In the genomic region with DNA sequence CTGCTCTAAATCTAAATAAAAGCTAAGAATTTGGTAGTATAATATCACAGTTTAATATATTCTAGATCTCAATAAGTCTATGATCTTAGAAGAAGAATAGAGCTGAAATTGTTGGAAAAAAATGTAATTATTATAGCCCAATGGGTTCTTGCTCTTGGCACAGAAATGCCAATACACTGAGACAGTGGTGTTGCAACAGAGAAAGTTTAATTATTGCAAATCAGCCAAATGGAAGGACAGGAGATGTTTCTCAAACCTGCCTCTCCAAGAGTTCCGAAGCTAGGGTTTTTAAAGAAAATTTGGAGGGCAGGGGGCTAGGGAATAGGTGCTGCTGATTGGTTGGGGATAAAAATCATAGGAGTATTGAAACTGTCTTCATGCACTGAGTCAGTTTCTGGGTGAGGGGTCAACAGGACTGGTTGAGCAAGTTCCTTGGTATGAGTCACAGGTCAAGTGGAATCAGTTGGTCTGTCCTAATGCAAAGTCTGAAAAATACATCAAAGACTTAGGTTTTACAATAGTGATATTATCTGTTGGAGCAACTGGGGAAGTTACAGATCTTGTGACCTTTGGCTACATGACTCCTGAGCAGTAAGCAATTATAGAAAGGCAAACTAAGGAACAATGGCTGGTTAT, we compare ENCODE assay signal across 24 cellular contexts.
A peak's percentile ranks its signal among the peaks of the same experiment; 100 is the strongest.
DNase-seq lines count a peak whose midpoint lies in the region; ATAC-seq, FAIRE-seq and TF ChIP-seq lines count a peak whose summit lies in the region.
"Had no signal": no experiment of that assay in that cellular context is flagged by ENCODE, and none has a peak within 500 bp of the region (broad histone marks: within the 10 kb centered on the region; RNA-seq: fewer than 3 reads in every experiment).

No MANE protein-coding gene starts in this region.

- no peak for ATAC-seq in A549
- no peak for ATAC-seq in HCT116
- no peak for ATAC-seq in GM18868 (IDR thresholded peaks at IDR 0.05; ENCODE audit: unreplicated experiment)

- H3K4me3 Mint-ChIP-seq in endodermal cell: no peak overlapping the region

- H3K36me3 Mint-ChIP-seq in endodermal cell (ENCODE audit: low read depth): peaks cover 4% of the 10 kb centered on the region

- CTCF ChIA-PET in A549 (lab: Yijun Ruan, JAX): no interaction called here
- CTCF ChIA-PET in HCT116 (lab: Charles Lee): no interaction called here

- H3K9me3 Mint-ChIP-seq in endodermal cell: peaks cover 31% of the 10 kb centered on the region

- H3K27ac ChIP-seq in A549 (no peak overlapping the region), HCT116 (ENCODE audit: low read depth, low read length) (no peak overlapping the region), endodermal cell (ENCODE audit: low read depth, low read length) (no peak overlapping the region)
- H3K27ac ChIP-seq: KMS-11, PC-9, SJSA1 had no signal

- no peak overlapping the region for H3K9ac ChIP-seq in HCT116 (ENCODE audit: low read length)
- H3K9ac ChIP-seq in endodermal cell (ENCODE audit: extremely low read depth, low read length, poor library complexity, severe bottlenecking): no peak overlapping the region
- H3K9ac ChIP-seq: KMS-11 had no signal

- POLR2A ChIA-PET in A549 (lab: Yijun Ruan, JAX) (no interaction called here), HCT116 (lab: Charles Lee) (no interaction called here)

- H3K4me2 ChIP-seq in A549 (no peak overlapping the region), HCT116 (ENCODE audit: low read length) (no peak overlapping the region)
- H3K4me2 ChIP-seq: KMS-11, PC-9 had no signal

- 8% methylated on average over 1 of the region's 1 CpG for WGBS in A549 (ENCODE audit: missing lambda C conversion rate)
- WGBS in endodermal cell (ENCODE audit: insufficient coverage in 1 of 2, insufficient read length in 1 of 2), 2 experiments: 91 to 100% methylated on average over 1 of the region's 1 CpG

- H3K27me3 Mint-ChIP-seq in endodermal cell (ENCODE audit: insufficient read depth): no peaks in the 10 kb centered on the region

- intact Hi-C loops in HCT116 (cut with micrococcal nuclease): no loop called here

- TF ChIP-seq POLR2A in A549 (IDR thresholded peaks at IDR 0.05; ENCODE audit: low read length) (no peak), HCT116 (IDR thresholded peaks at IDR 0.05; ENCODE audit: borderline replicate concordance, extremely low read depth, insufficient read depth, insufficient read length) (no peak)

- TF ChIP-seq CTCF in A549 (IDR thresholded peaks at IDR 0.05): no peak
- TF ChIP-seq CTCF in HCT116 (IDR thresholded peaks at IDR 0.05 in 2 of 3, conservative IDR thresholded peaks at IDR 0.05 in 1 of 3; ENCODE audit: borderline replicate concordance in 1 of 3, insufficient read depth in 1 of 3, low read depth in 2 of 3, low read length in 2 of 3): no peak
- no peak for TF ChIP-seq CTCF in endodermal cell (conservative IDR thresholded peaks at IDR 0.05)

- no peaks in the 10 kb centered on the region for H3K36me3 ChIP-seq in HCT116 (ENCODE audit: control insufficient read depth in 1 of 2, insufficient read depth in 2 of 2, low read length in 2 of 2)
- H3K36me3 ChIP-seq in endodermal cell (ENCODE audit: control insufficient read depth, insufficient read depth, low read length): no peaks in the 10 kb centered on the region
- H3K36me3 ChIP-seq: SJSA1 had no signal

- H3K4me1 ChIP-seq in A549 (no peaks in the 10 kb centered on the region), HCT116 (ENCODE audit: control insufficient read depth in 1 of 2, insufficient read depth in 2 of 2, low read length in 2 of 2) (no peaks in the 10 kb centered on the region), endodermal cell (ENCODE audit: control insufficient read depth, insufficient read depth, low read length) (no peaks in the 10 kb centered on the region)
- H3K4me1 ChIP-seq: SJSA1 had no signal

- RAD21 ChIA-PET in HCT116 (lab: Charles Lee; ENCODE audit: low non-redundant PET in 1 of 2, low total read pairs in 2 of 2, uncharacterized antibody in 2 of 2, unreplicated experiment in 2 of 2): interaction anchor here in 1 of 2 experiments (0.6 kb wide), 1 partner anchor 1289 kb away, joined by 3 read pairs; no protein-coding TSS in a partner anchor

- TF ChIP-seq RAD21 in A549 (conservative IDR thresholded peaks at IDR 0.05 in 1 of 2, IDR thresholded peaks at IDR 0.05 in 1 of 2) (no peak), HCT116 (IDR thresholded peaks at IDR 0.05; ENCODE audit: low read depth) (no peak)

- no TSS peak for BruUV-seq in HCT116 (replicated peaks; lab: Mats Ljungman, UMichigan)

- DNase-seq in A549 (ENCODE audit: low read depth in 1 of 2, low spot score in 1 of 2) (no peak), HCT116 (ENCODE audit: low read depth, low spot score) (no peak), SK-MEL-5 (ENCODE audit: low read depth, low spot score) (peak; percentile 2), endodermal cell (no peak), NCI-H446 (lab: John Stamatoyannopoulos, UW) (no peak), NCI-H1105 (lab: John Stamatoyannopoulos, UW) (no peak), anterior cingulate cortex (lab: John Stamatoyannopoulos, UW) (no peak)
- DNase-seq: 8988T, GOT3, MM.1S, NCI-H1417 treated with DMSO at 0.1 percent for 48 hours, NCI-H1694 treated with DMSO at 0.1 percent for 48 hours, NCI-H2081, NCI-H2171, NCI-H345, NCI-H524, NCI-H748 treated with DMSO at 0.1 percent for 48 hours, PC-9, Right ventricle myocardium superior, T-helper 1 cell had no signal

- TF ChIP-seq EP300 in A549 (IDR thresholded peaks at IDR 0.05): no peak

- FAIRE-seq in A549 (lab: Jason Lieb, UNC): no peak
- FAIRE-seq: G401.6 had no signal

- in situ Hi-C loops in SK-MEL-5 (cut with HindIII; ENCODE audit: low pct_unique_long_range_greater_than_20kb, low sequenced_read_pairs): no loop called here

- H3K4me3 ChIP-seq in A549 (no peak overlapping the region), HCT116 (replicated peaks in 1 of 2; ENCODE audit: low read depth in 1 of 2, low read length in 2 of 2) (no peak overlapping the region), endodermal cell (ENCODE audit: low read length) (peak overlapping the region; percentile 58)
- H3K4me3 ChIP-seq: PC-9, SJSA1 had no signal

- H3K9me3 ChIP-seq in A549 (peaks cover 9% of the 10 kb centered on the region; the same call in 2 of the 3 replicates), HCT116 (ENCODE audit: control insufficient read depth in 1 of 2, insufficient read depth in 1 of 2, low read depth in 1 of 2, low read length in 2 of 2) (peaks cover 7 to 12% of the 10 kb centered on the region in 2 experiments; a peak in 2 of 4 replicates), endodermal cell (ENCODE audit: control insufficient read depth, low read length) (peaks cover 27% of the 10 kb centered on the region)

- no peaks in the 10 kb centered on the region for H4K20me1 ChIP-seq in HCT116 (ENCODE audit: insufficient read depth)

- no peak overlapping the region for H2AFZ ChIP-seq in HCT116 (ENCODE audit: low read depth, low read length, poor library complexity, severe bottlenecking)
- H2AFZ ChIP-seq: PC-9 had no signal

- H3K79me2 ChIP-seq in HCT116 (ENCODE audit: insufficient read depth, low read length): no peaks in the 10 kb centered on the region

- H3K27me3 ChIP-seq in HCT116 (ENCODE audit: insufficient read depth, low read length) (no peaks in the 10 kb centered on the region), endodermal cell (ENCODE audit: control insufficient read depth, insufficient read depth, low read length, poor library complexity, severe bottlenecking) (no peaks in the 10 kb centered on the region)
- H3K27me3 ChIP-seq: SJSA1 had no signal

- no peaks in the 10 kb centered on the region for H3K9me2 ChIP-seq in HCT116 (ENCODE audit: insufficient read depth)

- H3K4me1 Mint-ChIP-seq in endodermal cell: no peaks in the 10 kb centered on the region

- H3K27ac Mint-ChIP-seq in endodermal cell: no peak overlapping the region

TF ChIP-seq in A549, 52 proteins besides CTCF, POLR2A, EP300 and RAD21:
- peak; percentile 76; the same call in 1 of the 2 replicates for TF ChIP-seq KDM5A (IDR thresholded peaks at IDR 0.05)
- no peak for TF ChIP-seq RCOR1 (IDR thresholded peaks at IDR 0.05; ENCODE audit: low read depth, low read length)

TF ChIP-seq in HCT116, 20 proteins besides CTCF, POLR2A, EP300 and RAD21:
- TF ChIP-seq, protein P1, sequence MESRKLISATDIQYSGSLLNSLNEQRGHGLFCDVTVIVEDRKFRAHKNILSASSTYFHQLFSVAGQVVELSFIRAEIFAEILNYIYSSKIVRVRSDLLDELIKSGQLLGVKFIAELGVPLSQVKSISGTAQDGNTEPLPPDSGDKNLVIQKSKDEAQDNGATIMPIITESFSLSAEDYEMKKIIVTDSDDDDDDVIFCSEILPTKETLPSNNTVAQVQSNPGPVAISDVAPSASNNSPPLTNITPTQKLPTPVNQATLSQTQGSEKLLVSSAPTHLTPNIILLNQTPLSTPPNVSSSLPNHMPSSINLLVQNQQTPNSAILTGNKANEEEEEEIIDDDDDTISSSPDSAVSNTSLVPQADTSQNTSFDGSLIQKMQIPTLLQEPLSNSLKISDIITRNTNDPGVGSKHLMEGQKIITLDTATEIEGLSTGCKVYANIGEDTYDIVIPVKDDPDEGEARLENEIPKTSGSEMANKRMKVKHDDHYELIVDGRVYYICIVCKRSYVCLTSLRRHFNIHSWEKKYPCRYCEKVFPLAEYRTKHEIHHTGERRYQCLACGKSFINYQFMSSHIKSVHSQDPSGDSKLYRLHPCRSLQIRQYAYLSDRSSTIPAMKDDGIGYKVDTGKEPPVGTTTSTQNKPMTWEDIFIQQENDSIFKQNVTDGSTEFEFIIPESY (IDR thresholded peaks at IDR 0.05; ENCODE audit: extremely low read depth, insufficient replicate concordance, low read length): no peak
- TF ChIP-seq SRF (IDR thresholded peaks at IDR 0.05; ENCODE audit: low read depth): no peak
- TF ChIP-seq CEBPB (IDR thresholded peaks at IDR 0.05; ENCODE audit: low read depth): no peak
- peak; percentile 88 for TF ChIP-seq CBX3 (IDR thresholded peaks at IDR 0.05; ENCODE audit: low read depth)
- TF ChIP-seq ELF1 (IDR thresholded peaks at IDR 0.05; ENCODE audit: borderline replicate concordance, low read depth): no peak
- TF ChIP-seq FOSL1 (IDR thresholded peaks at IDR 0.05; ENCODE audit: low read depth): no peak
- no peak for TF ChIP-seq EZH2phosphoT487 (IDR thresholded peaks at IDR 0.05; ENCODE audit: borderline replicate concordance)
- no peak for TF ChIP-seq SP1 (IDR thresholded peaks at IDR 0.05; ENCODE audit: low read depth)
